ENCODE assay signal across 10 cellular contexts in the genomic region with DNA sequence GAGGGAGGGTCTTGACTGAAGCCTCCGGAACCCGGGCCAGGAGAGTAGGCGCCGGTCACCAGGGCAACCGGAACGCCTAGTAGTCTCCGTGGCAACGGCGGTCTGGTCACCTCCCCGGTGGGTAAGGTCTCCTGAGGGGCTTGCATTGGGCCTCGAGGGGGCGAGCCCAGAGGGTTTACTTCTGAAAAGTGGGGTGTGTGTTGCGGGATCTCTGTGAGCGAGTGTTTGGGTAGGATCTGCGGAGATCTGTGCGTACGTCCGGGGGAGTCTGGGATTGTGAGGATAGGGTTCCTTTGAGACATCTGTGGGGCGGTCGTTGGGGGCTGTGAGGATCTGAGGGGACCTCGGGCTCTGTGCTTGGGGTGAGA. TPM values are rescaled to one million over a fixed set of nuclear protein-coding genes. Genes with fewer than 3 reads are reported as not detected.
DNase-seq lines count a peak whose midpoint lies in the region; ATAC-seq and TF ChIP-seq lines count a peak whose summit lies in the region.
"Had no signal": no experiment of that assay in that cellular context is flagged by ENCODE, and none has a peak within 500 bp of the region (broad histone marks: within the 10 kb centered on the region; RNA-seq: fewer than 3 reads in every experiment).

A gene with protein sequence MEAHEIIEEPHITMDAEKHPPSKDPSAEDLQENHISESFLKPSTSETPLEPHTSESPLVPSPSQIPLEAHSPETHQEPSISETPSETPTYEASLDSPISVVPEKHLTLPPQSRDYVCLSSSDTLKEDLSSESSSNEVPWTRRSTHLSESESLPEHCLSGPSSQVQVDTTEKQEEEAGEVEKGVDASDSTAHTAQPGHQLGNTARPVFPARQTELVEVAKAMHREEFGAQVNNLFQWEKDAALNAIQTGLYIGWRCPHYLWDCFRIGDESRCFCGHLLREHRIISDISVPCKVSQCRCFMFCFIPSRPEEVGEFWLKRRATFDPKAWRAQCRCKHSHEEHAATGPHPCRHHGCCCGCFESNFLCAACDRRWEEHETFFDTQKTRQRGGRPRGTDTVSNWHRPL (minus strand): TSS at position 17 of the 368 bp plus-strand sequence. CDS start 2,571 bp downstream, outside the sequence.

- no peaks in the 10 kb centered on the region for H3K36me3 ChIP-seq in GM23338 (ENCODE audit: insufficient read depth)
- no peaks in the 10 kb centered on the region for H3K36me3 ChIP-seq in parathyroid adenoma (ENCODE audit: control insufficient read depth, insufficient read depth, low read length)

- H3K4me1 Mint-ChIP-seq in CD14-positive monocyte, result peaks cover 59% of the 10 kb centered on the region
- H3K4me1 Mint-ChIP-seq in GM23338, result peaks cover 25% of the 10 kb centered on the region

- peak within 1 kb of the TSS; percentile 94 to 99 for H3K4me3 Mint-ChIP-seq in CD14-positive monocyte
- H3K4me3 Mint-ChIP-seq in GM23338, result peak within 1 kb of the TSS; percentile 85

- no peak for DNase-seq in CD14-positive monocyte (ENCODE audit: low spot score)
- peak; percentile 93 for DNase-seq in GM23338 (ENCODE audit: low spot score)
- DNase-seq in fibroblast of pulmonary artery (ENCODE audit: low read depth), result no peak
- no peak for DNase-seq in NCI-H2107 (lab: John Stamatoyannopoulos, UW)
- no peak for DNase-seq in germinal center (ENCODE audit: low spot score)

- H3K4me3 ChIP-seq in GM23338 (peak within 1 kb of the TSS; percentile 88), fibroblast of pulmonary artery (replicated peaks; ENCODE audit: low read depth, low read length) (peak within 1 kb of the TSS; percentile 75), parathyroid adenoma (ENCODE audit: low read depth, low read length) (peak within 1 kb of the TSS; percentile 77)

- intact Hi-C loops in CD14-positive monocyte (cut with micrococcal nuclease), result loop anchor here (2.0 to 5.0 kb wide), 4 partner anchors 16 to 96 kb away; a partner anchor contains a TSS

- peak within 1 kb of the TSS; percentile 99 for H3K4me2 ChIP-seq in GM23338
- H3K4me2 ChIP-seq in parathyroid adenoma (ENCODE audit: low read length), result peak within 1 kb of the TSS; percentile 100

- peaks cover 15% of the 10 kb centered on the region for H3K4me1 ChIP-seq in GM23338 (ENCODE audit: insufficient read depth)
- H3K4me1 ChIP-seq in parathyroid adenoma, result peaks cover 8% of the 10 kb centered on the region

- H3K27me3 Mint-ChIP-seq in CD14-positive monocyte (ENCODE audit: low read depth in 3 of 3) (peaks cover 14 to 18% (median 17%) of the 10 kb centered on the region in 3 donors), GM23338 (ENCODE audit: insufficient read depth, low read depth, poor library complexity) (peaks cover 11% of the 10 kb centered on the region)

- no peaks in the 10 kb centered on the region for H3K9me3 ChIP-seq in parathyroid adenoma (ENCODE audit: control insufficient read depth, low read length)

- no peaks in the 10 kb centered on the region for H3K36me3 Mint-ChIP-seq in CD14-positive monocyte
- no peaks in the 10 kb centered on the region for H3K36me3 Mint-ChIP-seq in GM23338 (ENCODE audit: low read depth)

- ATAC-seq in GM23338 (peak; percentile 58), HG02798 (IDR thresholded peaks at IDR 0.05; ENCODE audit: poor library complexity, unreplicated experiment) (no peak)

- H3K9ac ChIP-seq in parathyroid adenoma, result peak within 1 kb of the TSS; percentile 67

- H3F3A ChIP-seq in GM23338 (replicated peaks; ENCODE audit: low read depth), result 0 out of 2 replicates have a peak, but pooled peaks cover 6% of the 10 kb centered on the region

- TF ChIP-seq CTCF in CD14-positive monocyte (IDR thresholded peaks at IDR 0.05), result no peak
- TF ChIP-seq CTCF in GM23338 (conservative IDR thresholded peaks at IDR 0.05; ENCODE audit: low read depth in 2 of 2), result no peak
- TF ChIP-seq CTCF in VCaP (conservative IDR thresholded peaks at IDR 0.05), result no peak
- TF ChIP-seq CTCF in fibroblast of pulmonary artery (IDR thresholded peaks at IDR 0.05; ENCODE audit: low read length, missing control alignments), result no peak
- no peak for TF ChIP-seq CTCF in parathyroid adenoma (IDR thresholded peaks at IDR 0.05)

- no peaks in the 10 kb centered on the region for H3K27me3 ChIP-seq in GM23338 (ENCODE audit: insufficient read depth)
- H3K27me3 ChIP-seq in parathyroid adenoma (ENCODE audit: control insufficient read depth, insufficient read depth, low read length), result no peaks in the 10 kb centered on the region

- H2AFZ ChIP-seq in GM23338 (peak within 1 kb of the TSS; percentile 100), parathyroid adenoma (peak within 1 kb of the TSS; percentile 83)

- H3K27ac ChIP-seq in GM23338 (ENCODE audit: low read depth) (peak within 1 kb of the TSS; percentile 95), VCaP (peak within 1 kb of the TSS; percentile 74), parathyroid adenoma (peak within 1 kb of the TSS; percentile 64)

- H4K20me1 ChIP-seq in GM23338 (replicated peaks; ENCODE audit: insufficient read depth), result no peaks in the 10 kb centered on the region

- no peaks in the 10 kb centered on the region for H3K79me2 ChIP-seq in GM23338 (replicated peaks; ENCODE audit: insufficient read depth)
- peaks cover 3% of the 10 kb centered on the region for H3K79me2 ChIP-seq in parathyroid adenoma

- H3K9me3 Mint-ChIP-seq in CD14-positive monocyte (no peaks in the 10 kb centered on the region), GM23338 (no peaks in the 10 kb centered on the region; the same call in 2 of the 3 replicates)

- H3K27ac Mint-ChIP-seq in CD14-positive monocyte (peak within 1 kb of the TSS; percentile 81 to 99 (median 92)), GM23338 (peak within 1 kb of the TSS; percentile 87)

- no peaks in the 10 kb centered on the region for H3K9me2 ChIP-seq in GM23338 (ENCODE audit: insufficient read depth)

TF ChIP-seq in GM23338, 12 proteins besides CTCF, POLR2A, EP300 and RAD21:
- TF ChIP-seq, protein P1, sequence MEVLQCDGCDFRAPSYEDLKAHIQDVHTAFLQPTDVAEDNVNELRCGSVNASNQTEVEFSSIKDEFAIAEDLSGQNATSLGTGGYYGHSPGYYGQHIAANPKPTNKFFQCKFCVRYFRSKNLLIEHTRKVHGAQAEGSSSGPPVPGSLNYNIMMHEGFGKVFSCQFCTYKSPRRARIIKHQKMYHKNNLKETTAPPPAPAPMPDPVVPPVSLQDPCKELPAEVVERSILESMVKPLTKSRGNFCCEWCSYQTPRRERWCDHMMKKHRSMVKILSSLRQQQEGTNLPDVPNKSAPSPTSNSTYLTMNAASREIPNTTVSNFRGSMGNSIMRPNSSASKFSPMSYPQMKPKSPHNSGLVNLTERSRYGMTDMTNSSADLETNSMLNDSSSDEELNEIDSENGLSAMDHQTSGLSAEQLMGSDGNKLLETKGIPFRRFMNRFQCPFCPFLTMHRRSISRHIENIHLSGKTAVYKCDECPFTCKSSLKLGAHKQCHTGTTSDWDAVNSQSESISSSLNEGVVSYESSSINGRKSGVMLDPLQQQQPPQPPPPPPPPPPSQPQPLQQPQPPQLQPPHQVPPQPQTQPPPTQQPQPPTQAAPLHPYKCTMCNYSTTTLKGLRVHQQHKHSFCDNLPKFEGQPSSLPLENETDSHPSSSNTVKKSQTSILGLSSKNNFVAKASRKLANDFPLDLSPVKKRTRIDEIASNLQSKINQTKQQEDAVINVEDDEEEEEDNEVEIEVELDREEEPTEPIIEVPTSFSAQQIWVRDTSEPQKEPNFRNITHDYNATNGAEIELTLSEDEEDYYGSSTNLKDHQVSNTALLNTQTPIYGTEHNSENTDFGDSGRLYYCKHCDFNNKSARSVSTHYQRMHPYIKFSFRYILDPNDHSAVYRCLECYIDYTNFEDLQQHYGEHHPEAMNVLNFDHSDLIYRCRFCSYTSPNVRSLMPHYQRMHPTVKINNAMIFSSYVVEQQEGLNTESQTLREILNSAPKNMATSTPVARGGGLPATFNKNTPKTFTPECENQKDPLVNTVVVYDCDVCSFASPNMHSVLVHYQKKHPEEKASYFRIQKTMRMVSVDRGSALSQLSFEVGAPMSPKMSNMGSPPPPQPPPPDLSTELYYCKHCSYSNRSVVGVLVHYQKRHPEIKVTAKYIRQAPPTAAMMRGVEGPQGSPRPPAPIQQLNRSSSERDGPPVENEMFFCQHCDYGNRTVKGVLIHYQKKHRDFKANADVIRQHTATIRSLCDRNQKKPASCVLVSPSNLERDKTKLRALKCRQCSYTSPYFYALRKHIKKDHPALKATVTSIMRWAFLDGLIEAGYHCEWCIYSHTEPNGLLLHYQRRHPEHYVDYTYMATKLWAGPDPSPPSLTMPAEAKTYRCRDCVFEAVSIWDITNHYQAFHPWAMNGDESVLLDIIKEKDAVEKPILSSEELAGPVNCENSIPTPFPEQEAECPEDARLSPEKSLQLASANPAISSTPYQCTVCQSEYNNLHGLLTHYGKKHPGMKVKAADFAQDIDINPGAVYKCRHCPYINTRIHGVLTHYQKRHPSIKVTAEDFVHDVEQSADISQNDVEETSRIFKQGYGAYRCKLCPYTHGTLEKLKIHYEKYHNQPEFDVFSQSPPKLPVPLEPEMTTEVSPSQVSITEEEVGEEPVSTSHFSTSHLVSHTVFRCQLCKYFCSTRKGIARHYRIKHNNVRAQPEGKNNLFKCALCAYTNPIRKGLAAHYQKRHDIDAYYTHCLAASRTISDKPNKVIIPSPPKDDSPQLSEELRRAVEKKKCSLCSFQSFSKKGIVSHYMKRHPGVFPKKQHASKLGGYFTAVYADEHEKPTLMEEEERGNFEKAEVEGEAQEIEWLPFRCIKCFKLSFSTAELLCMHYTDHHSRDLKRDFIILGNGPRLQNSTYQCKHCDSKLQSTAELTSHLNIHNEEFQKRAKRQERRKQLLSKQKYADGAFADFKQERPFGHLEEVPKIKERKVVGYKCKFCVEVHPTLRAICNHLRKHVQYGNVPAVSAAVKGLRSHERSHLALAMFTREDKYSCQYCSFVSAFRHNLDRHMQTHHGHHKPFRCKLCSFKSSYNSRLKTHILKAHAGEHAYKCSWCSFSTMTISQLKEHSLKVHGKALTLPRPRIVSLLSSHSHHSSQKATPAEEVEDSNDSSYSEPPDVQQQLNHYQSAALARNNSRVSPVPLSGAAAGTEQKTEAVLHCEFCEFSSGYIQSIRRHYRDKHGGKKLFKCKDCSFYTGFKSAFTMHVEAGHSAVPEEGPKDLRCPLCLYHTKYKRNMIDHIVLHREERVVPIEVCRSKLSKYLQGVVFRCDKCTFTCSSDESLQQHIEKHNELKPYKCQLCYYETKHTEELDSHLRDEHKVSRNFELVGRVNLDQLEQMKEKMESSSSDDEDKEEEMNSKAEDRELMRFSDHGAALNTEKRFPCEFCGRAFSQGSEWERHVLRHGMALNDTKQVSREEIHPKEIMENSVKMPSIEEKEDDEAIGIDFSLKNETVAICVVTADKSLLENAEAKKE (CRISPR knock-in tag; IDR thresholded peaks at IDR 0.05), result no peak
TF ChIP-seq in GM23338: peak in this region for 0.

RNA-seq across cellular contexts. Expression of the gene that starts here (rescaled TPM):
- polyA plus RNA-seq in CD14-positive monocyte (under 1 TPM in 1 of 2 donors, not detected in 1; 0.05 TPM), GM23338 (2016; fragmentation: Nextera tagmentation; extraction: Ambion mirVana) (0.09 and 0.47 TPM in 2 replicates)
- total RNA-seq in GM23338 (2014; rRNA removed; shearing (Covaris generic)), result not detected in 2 replicates
- total RNA-seq: HT1080, pulmonary artery endothelial cell had no signal

Comparison
In these comparisons a context has a peak if more than half of its experiments do, and no peak if none do; other contexts are left out.
1. Peak in DNase-seq, ATAC-seq, H3K4me3 ChIP-seq, H3K27ac ChIP-seq and H3K4me2 ChIP-seq in GM23338; RNA of the gene not detected or under 1 TPM.